ENCODE assay signal across 13 cellular contexts in genomic region chr2:240234503-240234951, GRCh38.
DNase-seq lines count a peak whose midpoint lies in the region; ATAC-seq and TF ChIP-seq lines count a peak whose summit lies in the region.
"Had no signal": no experiment of that assay in that cellular context is flagged by ENCODE, and none has a peak within 500 bp of the region (broad histone marks: within the 10 kb centered on the region; RNA-seq: fewer than 3 reads in every experiment).

No MANE protein-coding gene starts in this region.

- H3K27me3 Mint-ChIP-seq in osteocyte (ENCODE audit: unreplicated experiment) = no peaks in the 10 kb centered on the region

- POLR2A ChIA-PET in PC-9 (lab: Charles Lee; ENCODE audit: unreplicated experiment) = interaction anchor here (1.3 kb wide), 1 partner anchor 201 kb away, joined by 17 read pairs; the partner anchor contains the start of gene GPC1

- H4K20me1 ChIP-seq in BLaER1 (0 out of 2 replicates have a peak, but pooled peaks cover 6% of the 10 kb centered on the region), PC-9 (ENCODE audit: insufficient read depth) (no peaks in the 10 kb centered on the region)

- peaks cover 78% of the 10 kb centered on the region for H3K4me1 ChIP-seq in BLaER1
- H3K4me1 ChIP-seq in PC-9 (replicated peaks; ENCODE audit: insufficient read depth) = peaks cover 12% of the 10 kb centered on the region; the same call in 1 of the 2 replicates

- TF ChIP-seq CTCF in PC-9 (conservative IDR thresholded peaks at IDR 0.05) (no peak), osteocyte (IDR thresholded peaks at IDR 0.05) (no peak)

- no peak overlapping the region for H3K27ac Mint-ChIP-seq in osteocyte (ENCODE audit: unreplicated experiment)

- no peaks in the 10 kb centered on the region for H3K27me3 ChIP-seq in BLaER1
- H3K27me3 ChIP-seq in PC-9 (ENCODE audit: insufficient read depth, low read depth) = no peaks in the 10 kb centered on the region
- no peaks in the 10 kb centered on the region; the same call in 1 of the 2 replicates for H3K27me3 ChIP-seq in H7 (ENCODE audit: control insufficient read depth, insufficient read depth, low read length)

- no peak overlapping the region for H3K4me3 ChIP-seq in BLaER1
- H3K4me3 ChIP-seq in PC-9 = no peak overlapping the region
- no peak overlapping the region for H3K4me3 ChIP-seq in H7 (ENCODE audit: insufficient read depth, low read depth, low read length)

- H3K36me3 Mint-ChIP-seq in osteocyte (ENCODE audit: unreplicated experiment) = no peaks in the 10 kb centered on the region

- peaks cover 17% of the 10 kb centered on the region for H3K4me1 Mint-ChIP-seq in osteocyte (ENCODE audit: unreplicated experiment)

- H3K36me3 ChIP-seq in BLaER1 (no peaks in the 10 kb centered on the region), PC-9 (ENCODE audit: low read depth) (no peaks in the 10 kb centered on the region), H7 (replicated peaks; ENCODE audit: control insufficient read depth, insufficient read depth, low read length) (no peaks in the 10 kb centered on the region)

- CTCF ChIA-PET in PC-9 (lab: Charles Lee) = interaction anchor here (0.6 kb wide), 2 partner anchors 70 to 1130 kb away, joined by 3 to 4 read pairs; no protein-coding TSS in a partner anchor

- H3K9me3 ChIP-seq in BLaER1 (no peaks in the 10 kb centered on the region; the same call in 1 of the 2 replicates), PC-9 (ENCODE audit: insufficient read depth, low read depth) (peaks cover under 1% of the 10 kb centered on the region; the same call in 1 of the 2 replicates)

- no peak overlapping the region for H2AFZ ChIP-seq in PC-9

- DNase-seq in PC-9 = no peak
- DNase-seq in head of caudate nucleus = peak in 23 of 42 donors; percentile 1 to 40 (median 12)
- DNase-seq in osteocyte (ENCODE audit: extremely low spot score, unreplicated experiment) = peak; percentile 60
- DNase-seq in NCI-H510A treated with DMSO at 0.1 percent for 48 hours (lab: John Stamatoyannopoulos, UW) = no peak
- no peak for DNase-seq in NCI-H1105 treated with DMSO at 0.1 percent for 48 hours (lab: John Stamatoyannopoulos, UW)
- no peak for DNase-seq in H7
- DNase-seq: activated CD4-positive, alpha-beta T cell treated with anti-CD3 and anti-CD28 coated beads, Interleukin-2, amount 50 U/mL, for 48 hours; activated gamma-delta T cell treated with Interleukin-2 at 50 U/mL for 16 hours; central memory CD4-positive, alpha-beta T cell; DND-41; NCI-H1105 had no signal

- BruUV-seq in PC-9 (replicated peaks; lab: Mats Ljungman, UMichigan) = no TSS peak

- peaks cover 21% of the 10 kb centered on the region; the same call in 1 of the 2 replicates for H3F3A ChIP-seq in PC-9 (ENCODE audit: insufficient read depth, low read depth)

- no peak for ATAC-seq in GM21367 (IDR thresholded peaks at IDR 0.05; ENCODE audit: unreplicated experiment)

- no peaks in the 10 kb centered on the region for H3K9me2 ChIP-seq in PC-9 (ENCODE audit: insufficient read depth)

- H3K27ac ChIP-seq in BLaER1 (peak overlapping the region; percentile 63; the same call in 1 of the 2 replicates), PC-9 (no peak overlapping the region)

- H3K79me2 ChIP-seq in PC-9 (ENCODE audit: low read depth) = no peaks in the 10 kb centered on the region

- H3K9ac ChIP-seq in BLaER1 = no peak overlapping the region

- H3K9me3 Mint-ChIP-seq in osteocyte (ENCODE audit: unreplicated experiment) = peaks cover 11% of the 10 kb centered on the region

- H3K4me3 Mint-ChIP-seq in osteocyte (ENCODE audit: unreplicated experiment) = no peak overlapping the region

- H3K4me2 ChIP-seq in BLaER1 = peak overlapping the region; percentile 77
- 0 out of 2 replicates have a peak overlapping the region, but pooled peaks have one; percentile 59 for H3K4me2 ChIP-seq in PC-9

- intact Hi-C loops in PC-9 (cut with micrococcal nuclease; ENCODE audit: unreplicated experiment) (no loop called here), head of caudate nucleus (cut with DNase I) (no loop called here)

Comparison
In these comparisons a context has a peak if more than half of its experiments do, and no peak if none do; other contexts are left out.
1. DNase-seq: peak in head of caudate nucleus (23 of 42) and osteocyte (single experiment); none in PC-9 (0 of 2), NCI-H510A treated with DMSO at 0.1 percent for 48 hours (single experiment), NCI-H1105 treated with DMSO at 0.1 percent for 48 hours (single experiment) and H7 (single experiment).